In genomic region chr17:671076-671762, GRCh38 we compare ENCODE assay signal across 17 cellular contexts.
"Had no signal": no experiment of that assay in that cellular context is flagged by ENCODE, and none has a peak within 500 bp of the region (broad histone marks: within the 10 kb centered on the region; RNA-seq: fewer than 3 reads in every experiment).

No MANE protein-coding gene starts in this region.

- H3K36me3 ChIP-seq: uterus had no signal

- ATAC-seq: gastroesophageal sphincter; left colon; naive thymus-derived CD4-positive, alpha-beta T cell had no signal

- H3K27me3 Mint-ChIP-seq: naive thymus-derived CD4-positive, alpha-beta T cell; type B pancreatic cell had no signal

- H3K9me3 ChIP-seq: esophagus squamous epithelium, gastroesophageal sphincter, neutrophil, uterus had no signal

- DNase-seq: dorsolateral prefrontal cortex; effector memory CD4-positive, alpha-beta T cell; esophagus squamous epithelium; foreskin fibroblast; glutamatergic neuron; hippocampal formation; left colon; mammary epithelial cell; naive thymus-derived CD4-positive, alpha-beta T cell; small intestine; stimulated activated CD4-positive, alpha-beta T cell treated with anti-CD3 and anti-CD28 coated beads, Interleukin-12 subunit alpha, Interleukin-12 subunit beta, amount 100 ng/mL, for 4 hours; stimulated activated naive CD4-positive, alpha-beta T cell treated with Interleukin-2 at 50 U/mL for 16 hours; uterus had no signal

- H3K4me3 ChIP-seq: coronary artery, dorsolateral prefrontal cortex, esophagus squamous epithelium, gastroesophageal sphincter, uterus had no signal

- H3K27ac ChIP-seq: coronary artery, esophagus squamous epithelium, gastroesophageal sphincter, neutrophil, uterus had no signal

- H3K4me1 ChIP-seq: uterus had no signal

- H3K27me3 ChIP-seq: dorsolateral prefrontal cortex, esophagus squamous epithelium, gastroesophageal sphincter, neutrophil, uterus had no signal

- H3K9me3 Mint-ChIP-seq: naive thymus-derived CD4-positive, alpha-beta T cell; type B pancreatic cell had no signal

- H3K4me3 Mint-ChIP-seq: naive thymus-derived CD4-positive, alpha-beta T cell; type B pancreatic cell had no signal

- H3K27ac Mint-ChIP-seq: type B pancreatic cell had no signal
